27 cellular contexts compared by ENCODE assay signal in the genomic region with DNA sequence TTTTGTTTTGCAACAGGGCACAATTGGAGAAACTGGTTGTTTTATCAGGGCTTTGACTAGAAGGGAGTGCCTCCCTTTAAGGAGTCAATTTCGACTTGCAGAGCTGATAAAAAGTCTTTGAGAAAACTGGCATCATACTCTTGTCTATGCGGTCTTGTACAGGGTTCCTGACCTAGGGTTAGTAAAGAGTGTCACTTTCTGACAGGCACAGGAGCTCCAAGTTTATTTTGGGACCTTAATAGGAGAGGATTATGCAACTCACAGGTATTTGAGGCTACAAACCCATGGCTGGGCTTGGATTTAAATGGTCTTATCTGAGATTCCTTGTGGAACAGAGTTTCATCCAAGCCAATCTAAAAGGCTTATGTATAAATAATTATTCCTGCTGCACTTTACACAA.
"Had no signal": no experiment of that assay in that cellular context is flagged by ENCODE, and none has a peak within 500 bp of the region (broad histone marks: within the 10 kb centered on the region; RNA-seq: fewer than 3 reads in every experiment).

No MANE protein-coding gene starts in this region.

- H3K36me3 ChIP-seq: ascending aorta, Peyer's patch had no signal

- H3K9me3 ChIP-seq: ascending aorta, body of pancreas, Peyer's patch had no signal

- H3K27ac ChIP-seq: ascending aorta, body of pancreas, Peyer's patch, RWPE1 had no signal

- H3K4me3 ChIP-seq: ascending aorta, body of pancreas, Peyer's patch had no signal

- H3K4me1 ChIP-seq: ascending aorta, body of pancreas, Peyer's patch had no signal

- H3K27me3 ChIP-seq: ascending aorta, body of pancreas, Peyer's patch had no signal

- DNase-seq: activated B cell treated with CpG ODN at 0.5 μM for 24 hours; activated CD4-positive, alpha-beta T cell treated with anti-CD3 and anti-CD28 coated beads for 1 hour; activated CD4-positive, alpha-beta T cell treated with anti-CD3 and anti-CD28 coated beads, Interleukin-2, amount 10 ng/mL, durations not matched to agents 24 days and 14 days; activated CD4-positive, alpha-beta T cell treated with anti-CD3 and anti-CD28 coated beads, Interleukin-2, amount 50 U/mL, for 48 hours; activated CD8-positive, alpha-beta memory T cell treated with anti-CD3 and anti-CD28 coated beads, Interleukin-2, amount 10 ng/mL, durations not matched to agents 7 days and 5 days; activated effector memory CD4-positive, alpha-beta T cell treated with Interleukin-2 at 50 U/mL for 16 hours; activated naive CD4-positive, alpha-beta T cell; activated T-cell treated with anti-CD3 and anti-CD28 coated beads, Interleukin-2, amount 50 U/mL, for 24 hours; amniotic stem cell; body of pancreas; IMR-90; KBM-7; MV-4-11; NCI-H1092 treated with DMSO at 0.1 percent for 48 hours; NCI-H1417 treated with DMSO at 0.1 percent for 48 hours; NCI-H187; NCI-H2081; NCI-H526; NCI-H774; NK-92 treated with Interleukin-12 subunit alpha and Interleukin-12 subunit beta, amount 100 ng/mL, for 24 hours; Peyer's patch; SHP77 treated with DMSO at 0.1 percent for 48 hours; T-cell; T-helper 2 cell; T1000 had no signal

- ATAC-seq: activated CD8-positive, alpha-beta memory T cell treated with anti-CD3 and anti-CD28 coated beads, Interleukin-2, amount 10 ng/mL, durations not matched to agents 7 days and 5 days; body of pancreas; T-cell had no signal
